In the genomic region with DNA sequence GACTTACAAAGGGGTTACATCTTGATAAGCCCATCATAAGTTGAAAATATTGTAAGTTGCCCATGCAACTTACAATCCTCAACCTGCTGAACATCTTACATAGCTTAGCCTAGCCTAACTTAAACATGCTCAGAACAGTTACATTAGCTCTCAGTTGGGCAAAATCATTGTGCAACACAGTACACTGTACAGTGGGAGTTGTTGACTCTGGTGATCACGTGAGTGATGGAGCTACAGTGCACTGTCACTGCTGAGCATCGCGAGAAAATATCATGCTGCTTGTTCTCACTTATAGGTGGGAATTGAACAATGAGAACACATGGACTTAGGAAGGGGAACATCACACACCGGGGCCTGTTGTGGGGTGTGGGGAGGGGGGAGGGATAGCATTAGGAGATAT, we compare ENCODE assay signal across 21 cellular contexts.
"Had no signal": no experiment of that assay in that cellular context is flagged by ENCODE, and none has a peak within 500 bp of the region (broad histone marks: within the 10 kb centered on the region; RNA-seq: fewer than 3 reads in every experiment).

No MANE protein-coding gene starts in this region.

- H3K36me3 ChIP-seq: adrenal gland, esophagus muscularis mucosa, lower lobe of right lung, prostate gland, tibial nerve, vagina had no signal

- ATAC-seq: lower lobe of right lung, right cardiac atrium had no signal

- DNase-seq: activated CD4-positive, alpha-beta T cell treated with anti-CD3 and anti-CD28 coated beads, Interleukin-2, amount 50 U/mL, for 1 hour; activated naive CD4-positive, alpha-beta T cell treated with anti-CD3 and anti-CD28 coated beads, Interleukin-2, amount 10 ng/mL, durations not matched to agents 7 days and 5 days; activated T-cell treated with anti-CD3 and anti-CD28 coated beads, Interleukin-2, amount 50 U/mL, for 1 hour; adrenal gland; caudate nucleus; effector CD4-positive, alpha-beta T cell; foreskin fibroblast; lower lobe of right lung; right cardiac atrium; small intestine; stimulated activated CD4-positive, alpha-beta T cell treated with anti-CD3 and anti-CD28 coated beads, Interleukin-4, amount 100 ng/mL, for 24 hours; stimulated activated naive CD4-positive, alpha-beta T cell treated with Interleukin-2 at 50 U/mL for 16 hours; substantia nigra had no signal

- H3K27me3 Mint-ChIP-seq: activated naive CD4-positive, alpha-beta T cell treated with anti-CD3 and anti-CD28 coated beads, Interleukin-2, amount 10 ng/mL, durations not matched to agents 7 days and 5 days had no signal

- H3K27me3 ChIP-seq: adrenal gland, esophagus muscularis mucosa, tibial nerve, vagina had no signal

- H3K27ac Mint-ChIP-seq: activated naive CD4-positive, alpha-beta T cell treated with anti-CD3 and anti-CD28 coated beads, Interleukin-2, amount 10 ng/mL, durations not matched to agents 7 days and 5 days; activated T-helper 2 cell treated with anti-CD3 and anti-CD28 coated beads, Interferon-gamma antibody, Interleukin-2, Interleukin-4, amounts not matched to agents 10 μg/mL and 5 μg/mL and 100 μg/mL, durations not matched to agents 14 hours and 24 hours and 36 hours; mesothelial cell of epicardium; T-helper 2 cell treated with Interferon-gamma antibody and Interleukin-4, amounts not matched to agents 5 μg/mL and 100 μg/mL, for 36 hours had no signal

- H3K36me3 Mint-ChIP-seq: activated naive CD4-positive, alpha-beta T cell treated with anti-CD3 and anti-CD28 coated beads, Interleukin-2, amount 10 ng/mL, durations not matched to agents 7 days and 5 days; mesothelial cell of epicardium had no signal

- H3K9me3 Mint-ChIP-seq: activated naive CD4-positive, alpha-beta T cell treated with anti-CD3 and anti-CD28 coated beads, Interleukin-2, amount 10 ng/mL, durations not matched to agents 7 days and 5 days; activated T-helper 2 cell treated with anti-CD3 and anti-CD28 coated beads, Interferon-gamma antibody, Interleukin-2, Interleukin-4, amounts not matched to agents 10 μg/mL and 5 μg/mL and 100 μg/mL, durations not matched to agents 14 hours and 24 hours and 36 hours; mesothelial cell of epicardium; T-helper 2 cell treated with Interferon-gamma antibody and Interleukin-4, amounts not matched to agents 5 μg/mL and 100 μg/mL, for 36 hours had no signal

- H3K4me3 Mint-ChIP-seq: activated naive CD4-positive, alpha-beta T cell treated with anti-CD3 and anti-CD28 coated beads, Interleukin-2, amount 10 ng/mL, durations not matched to agents 7 days and 5 days; mesothelial cell of epicardium; T-helper 2 cell treated with Interferon-gamma antibody and Interleukin-4, amounts not matched to agents 5 μg/mL and 100 μg/mL, for 36 hours had no signal

- H3K4me1 ChIP-seq: prostate gland had no signal

- H3K27ac ChIP-seq: adrenal gland, coronary artery, esophagus muscularis mucosa, lower lobe of right lung, prostate gland, tibial nerve, vagina had no signal

- H3K9me3 ChIP-seq: adrenal gland, esophagus muscularis mucosa, lower lobe of right lung, prostate gland, tibial nerve, vagina had no signal

- H3K4me3 ChIP-seq: adrenal gland, coronary artery, esophagus muscularis mucosa, lower lobe of right lung, prostate gland, tibial nerve, vagina had no signal

- H3K4me1 Mint-ChIP-seq: activated naive CD4-positive, alpha-beta T cell treated with anti-CD3 and anti-CD28 coated beads, Interleukin-2, amount 10 ng/mL, durations not matched to agents 7 days and 5 days had no signal
